8 cellular contexts compared by ENCODE assay signal in genomic region chrX:109889289-109890006, GRCh38.
DNase-seq lines count a peak whose midpoint lies in the region; ATAC-seq and TF ChIP-seq lines count a peak whose summit lies in the region.

No MANE protein-coding gene starts in this region.

- H3K36me3 Mint-ChIP-seq in H9 (ENCODE audit: insufficient read depth in 1 of 3, low read depth in 3 of 3): no peaks in the 10 kb centered on the region

- peaks cover 10% of the 10 kb centered on the region for H3K27me3 Mint-ChIP-seq in H9 (ENCODE audit: low read depth)

- no peaks in the 10 kb centered on the region for H3K27me3 ChIP-seq in BJ (ENCODE audit: control insufficient read depth, insufficient read depth, low read length)
- no peaks in the 10 kb centered on the region for H3K27me3 ChIP-seq in H9 (ENCODE audit: insufficient read depth, low read length)
- H3K27me3 ChIP-seq in H7 (ENCODE audit: control insufficient read depth, insufficient read depth, low read length): no peaks in the 10 kb centered on the region
- no peaks in the 10 kb centered on the region for H3K27me3 ChIP-seq in psoas muscle (ENCODE audit: insufficient read depth in 3 of 3, low read length in 2 of 3)

- no peak overlapping the region for H3K9ac ChIP-seq in H9 (ENCODE audit: extremely low read depth, insufficient read length, low read length)

- no peaks in the 10 kb centered on the region for H3K79me1 ChIP-seq in H9 (ENCODE audit: insufficient read depth, low read depth, low read length, poor library complexity, severe bottlenecking)

- no peak overlapping the region for H3K18ac ChIP-seq in H9 (ENCODE audit: insufficient read length, low read depth, low read length)

- no peaks in the 10 kb centered on the region for H4K20me1 ChIP-seq in H9 (ENCODE audit: control insufficient read depth, insufficient read depth, insufficient read length)

- H3K36me3 ChIP-seq in BJ (ENCODE audit: control insufficient read depth, insufficient read depth, low read length) (no peaks in the 10 kb centered on the region), H7 (replicated peaks; ENCODE audit: control insufficient read depth, insufficient read depth, low read length) (no peaks in the 10 kb centered on the region), psoas muscle (ENCODE audit: insufficient read depth in 1 of 2, low read depth in 1 of 2) (no peaks in the 10 kb centered on the region)

- TF ChIP-seq CTCF in BJ (IDR thresholded peaks at IDR 0.05; ENCODE audit: insufficient read depth, low read depth, low read length) (peak; percentile 39), H9 (conservative IDR thresholded peaks at IDR 0.05) (peak; percentile 43; the same call in 2 of the 3 replicates), psoas muscle (IDR thresholded peaks at IDR 0.05) (no peak)

- no peak overlapping the region for H3K23ac ChIP-seq in H9 (ENCODE audit: insufficient read length, low read depth, low read length)

- no peak overlapping the region for H3K4me3 Mint-ChIP-seq in H9

- H2BK5ac ChIP-seq in H9 (ENCODE audit: insufficient read length, low read length): no peak overlapping the region

- CTCF ChIA-PET in BJ (lab: Yijun Ruan, JAX): interaction anchor here (0.7 to 7.5 kb wide), 11 partner anchors 11 to 422 kb away, joined by 3 to 90 read pairs (median 6); no protein-coding TSS in a partner anchor

- H2AK5ac ChIP-seq in H9 (ENCODE audit: insufficient read length, low read length): no peak overlapping the region

- H3T11ph ChIP-seq in H9 (ENCODE audit: low read length): no peak overlapping the region

- peak; percentile 66 for ATAC-seq in SK-N-SH treated with all-trans-retinoic acid at 6 μM for 48 hours
- no peak for ATAC-seq in psoas muscle

- no peak overlapping the region for H3K4ac ChIP-seq in H9 (ENCODE audit: low read depth, low read length)

- DNase-seq in BJ (ENCODE audit: low read depth) (no peak), H9 (no peak), inferior parietal cortex (ENCODE audit: extremely low spot score) (peak; percentile 2), NCI-H1436 (lab: John Stamatoyannopoulos, UW) (no peak), H7 (no peak), psoas muscle (no peak), glomerular visceral epithelial cell (ENCODE audit: extremely low spot score) (no peak)

- H3K9me3 Mint-ChIP-seq in H9: no peaks in the 10 kb centered on the region

- H3K27ac ChIP-seq in H9 (ENCODE audit: insufficient read length, low read depth, low read length) (no peak overlapping the region), psoas muscle (no peak overlapping the region)

- intact Hi-C loops in psoas muscle (cut with DNase I): loop anchor here (5.0 to 10.0 kb wide), 2 partner anchors 175 to 402 kb away; no protein-coding TSS in a partner anchor

- no peak overlapping the region for H3K27ac Mint-ChIP-seq in H9

- H3K23me2 ChIP-seq in H9 (ENCODE audit: insufficient read length, low read depth, low read length, poor library complexity, severe bottlenecking): no peaks in the 10 kb centered on the region

- H3K4me1 ChIP-seq in H9 (ENCODE audit: insufficient read depth, low read length) (no peaks in the 10 kb centered on the region), psoas muscle (no peaks in the 10 kb centered on the region)

- H4K91ac ChIP-seq in H9 (ENCODE audit: insufficient read length, low read depth, low read length): no peak overlapping the region

- H3K56ac ChIP-seq in H9 (ENCODE audit: insufficient read length, low read depth, low read length): no peak overlapping the region

- H2BK120ac ChIP-seq in H9 (ENCODE audit: low read depth, low read length, poor library complexity, severe bottlenecking): no peak overlapping the region

- H3K9me3 ChIP-seq in H9 (ENCODE audit: control insufficient read depth, low read depth, low read length) (no peaks in the 10 kb centered on the region), psoas muscle (no peaks in the 10 kb centered on the region)

- no peak overlapping the region for H2BK12ac ChIP-seq in H9 (ENCODE audit: insufficient read length, low read depth, low read length)

- POLR2A ChIA-PET in BJ (lab: Charles Lee): no interaction called here

- no peak overlapping the region for H3K4me2 ChIP-seq in H9 (ENCODE audit: insufficient read depth, insufficient read length, low read length)

- H3K14ac ChIP-seq in H9 (ENCODE audit: insufficient read depth, low read length): no peak overlapping the region

- H2BK20ac ChIP-seq in H9 (ENCODE audit: low read depth, low read length, poor library complexity, severe bottlenecking): no peak overlapping the region

- no peak overlapping the region for H2BK15ac ChIP-seq in H9 (ENCODE audit: low read depth, low read length)

- H2AFZ ChIP-seq in H9 (ENCODE audit: low read length): no peak overlapping the region

- H4K5ac ChIP-seq in H9 (ENCODE audit: insufficient read length, low read depth, low read length): no peak overlapping the region

- no peaks in the 10 kb centered on the region for H3K79me2 ChIP-seq in H9 (ENCODE audit: insufficient read depth, low read length)

- peaks cover 2 to 3% of the 10 kb centered on the region in 2 experiments; a peak in 2 of 4 replicates for H3K4me1 Mint-ChIP-seq in H9

- WGBS in H9 (ENCODE audit: extremely low coverage, insufficient read length, low lambda C conversion rate): no CpG with 5 or more reads among the region's 4 CpGs
- 41 to 51% (median 48%) methylated on average over 3 to 4 of the region's 4 CpGs for WGBS in psoas muscle, 3 donors

- no peak overlapping the region for H3K4me3 ChIP-seq in BJ (ENCODE audit: low read depth, low read length)
- H3K4me3 ChIP-seq in H7 (ENCODE audit: insufficient read depth, low read depth, low read length): no peak overlapping the region
- H3K4me3 ChIP-seq in psoas muscle: no peak overlapping the region

- H4K8ac ChIP-seq in H9 (replicated peaks; ENCODE audit: insufficient read length, low read depth, low read length): no peak overlapping the region

TF ChIP-seq in SK-N-SH treated with all-trans-retinoic acid at 6 μM for 48 hours, 23 proteins besides CTCF, POLR2A, EP300 and RAD21:
- TF ChIP-seq ARNTL (CRISPR knock-in tag; IDR thresholded peaks at IDR 0.05; ENCODE audit: borderline replicate concordance, low read depth) (no peak), ISL1 (CRISPR knock-in tag; IDR thresholded peaks at IDR 0.05) (no peak), TCF4 (CRISPR knock-in tag; IDR thresholded peaks at IDR 0.05; ENCODE audit: borderline replicate concordance) (no peak), ESRRG (CRISPR knock-in tag; IDR thresholded peaks at IDR 0.05) (no peak), PPARA (CRISPR knock-in tag; IDR thresholded peaks at IDR 0.05; ENCODE audit: borderline replicate concordance) (no peak)
